9 cellular contexts compared by ENCODE assay signal in the genomic region with DNA sequence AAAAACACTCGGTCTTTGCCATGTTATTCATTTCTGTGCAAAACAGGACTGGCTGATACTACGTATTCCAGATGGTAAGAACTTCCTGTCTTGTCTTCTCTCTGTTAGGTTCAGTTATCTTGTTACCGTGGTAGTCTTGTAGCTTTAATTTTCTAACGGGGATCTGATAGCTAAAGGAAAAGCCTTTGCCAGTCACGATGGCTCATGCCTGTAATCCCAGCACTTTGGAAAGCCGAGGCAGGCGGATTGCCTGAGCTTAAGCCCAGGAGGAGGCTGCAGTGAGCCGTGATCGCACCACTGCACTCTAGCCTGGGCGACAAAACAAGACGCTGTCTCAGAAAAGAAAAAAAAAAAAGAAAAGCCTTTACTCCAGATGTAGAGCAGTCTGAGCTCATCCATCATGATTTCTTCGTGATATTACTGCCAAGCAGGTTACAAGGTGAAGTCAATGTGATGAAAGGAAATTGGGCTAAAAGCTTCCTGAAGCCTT. TPM values are rescaled to one million over a fixed set of nuclear protein-coding genes. Genes with fewer than 3 reads are reported as not detected.
DNase-seq lines count a peak whose midpoint lies in the region; ATAC-seq and TF ChIP-seq lines count a peak whose summit lies in the region.
"Had no signal": no experiment of that assay in that cellular context is flagged by ENCODE, and none has a peak within 500 bp of the region (broad histone marks: within the 10 kb centered on the region; RNA-seq: fewer than 3 reads in every experiment).

No MANE protein-coding gene starts in this region.

- H3K9me3 ChIP-seq in Loucy (ENCODE audit: insufficient read depth, low read depth, low read length) (no peaks in the 10 kb centered on the region), left lung (no peaks in the 10 kb centered on the region)
- H3K9me3 ChIP-seq: psoas muscle had no signal

- peak overlapping the region; percentile 78 for H2AFZ ChIP-seq in Loucy (ENCODE audit: low read length)

- H3K4me3 ChIP-seq in Loucy (ENCODE audit: low read length, poor library complexity, severe bottlenecking) (peak overlapping the region; percentile 33), cardiac fibroblast (replicated peaks in 1 of 2; ENCODE audit: low read depth in 2 of 2, low read length in 2 of 2) (no peak overlapping the region), left lung (no peak overlapping the region)
- H3K4me3 ChIP-seq: psoas muscle had no signal

- TF ChIP-seq CTCF in Loucy (conservative IDR thresholded peaks at IDR 0.05; ENCODE audit: low read length) (no peak), cardiac fibroblast (IDR thresholded peaks at IDR 0.05; ENCODE audit: low read depth, low read length) (no peak), left lung (IDR thresholded peaks at IDR 0.05) (no peak)

- in situ Hi-C loops in ACHN (cut with HindIII; ENCODE audit: low pct_ligation_motif_present, low pct_unique_long_range_greater_than_20kb, low sequenced_read_pairs) = no loop called here

- H3K79me2 ChIP-seq in Loucy (ENCODE audit: insufficient read depth, low read length) = no peaks in the 10 kb centered on the region

- intact Hi-C loops in left lung (cut with DNase I) = loop anchor here in 1 of 2 donors (10.0 kb wide), 1 partner anchor 324 kb away; a partner anchor contains a TSS

- no peaks in the 10 kb centered on the region for H3K36me3 ChIP-seq in Loucy (ENCODE audit: insufficient read depth, low read length)
- H3K36me3 ChIP-seq in left lung = no peaks in the 10 kb centered on the region

- no peak overlapping the region for H3K27ac ChIP-seq in left lung
- H3K27ac ChIP-seq: psoas muscle had no signal

- ATAC-seq in left lung (peak; percentile 41), HG02885 (IDR thresholded peaks at IDR 0.05; ENCODE audit: poor library complexity, unreplicated experiment) (no peak), HG03159 (IDR thresholded peaks at IDR 0.05; ENCODE audit: unreplicated experiment) (no peak)

- no peaks in the 10 kb centered on the region for H4K20me1 ChIP-seq in Loucy (ENCODE audit: insufficient read depth, low read length, poor library complexity, severe bottlenecking)

- DNase-seq in AG08395 (ENCODE audit: low spot score) (peak; percentile 8), cardiac fibroblast (ENCODE audit: low read depth in 2 of 2) (peak; percentile 58 to 59), left lung (no peak), RKO (ENCODE audit: low spot score) (no peak), ACHN (no peak)
- DNase-seq: psoas muscle had no signal

- no peaks in the 10 kb centered on the region for H3F3A ChIP-seq in Loucy (ENCODE audit: low read depth)

- no peaks in the 10 kb centered on the region for H3K9me2 ChIP-seq in Loucy (replicated peaks; ENCODE audit: low read depth, low read length)

- peak overlapping the region; percentile 34 for H3K9ac ChIP-seq in Loucy (ENCODE audit: low read depth, low read length, poor library complexity, severe bottlenecking)

- peak overlapping the region; percentile 60 for H3K4me2 ChIP-seq in Loucy (ENCODE audit: low read depth, low read length, poor library complexity, severe bottlenecking)

- H3K27me3 ChIP-seq in Loucy (ENCODE audit: insufficient read depth, low read length, poor library complexity, severe bottlenecking) (no peaks in the 10 kb centered on the region), left lung (peaks cover 0 to 6% of the 10 kb centered on the region in 2 donors)

- H3K4me1 ChIP-seq in Loucy (ENCODE audit: insufficient read depth, low read length, poor library complexity, severe bottlenecking) (peaks cover 9% of the 10 kb centered on the region), left lung (peaks cover 0 to 7% of the 10 kb centered on the region in 2 donors)
- H3K4me1 ChIP-seq: psoas muscle had no signal

RNA-seq across cellular contexts. Expression of a gene that starts 11.1 kb away (rescaled TPM):
- total RNA-seq in left lung = 10 to 100 TPM; 27.2 to 44.4 TPM

RNA-seq across cellular contexts. Expression of a gene that starts 36.3 kb away (rescaled TPM):
- total RNA-seq in left lung = 10 to 100 TPM; 42.3 to 51.2 TPM

Comparison
In these comparisons a context has a peak if more than half of its experiments do, and no peak if none do; other contexts are left out.
1. DNase-seq: peak in AG08395 (single experiment) and cardiac fibroblast (2 of 2); none in left lung (0 of 2), RKO (single experiment) and ACHN (single experiment).